ENCODE assay signal across 8 cellular contexts in genomic region chr4:6199344-6199921, GRCh38. TPM values are rescaled to one million over a fixed set of nuclear protein-coding genes. Genes with fewer than 3 reads are reported as not detected.
DNase-seq lines count a peak whose midpoint lies in the region; ATAC-seq, FAIRE-seq and TF ChIP-seq lines count a peak whose summit lies in the region.
"Had no signal": no experiment of that assay in that cellular context is flagged by ENCODE, and none has a peak within 500 bp of the region (broad histone marks: within the 10 kb centered on the region; RNA-seq: fewer than 3 reads in every experiment).

No MANE protein-coding gene starts in this region.

- H3K36me3 Mint-ChIP-seq in T-helper 17 cell (ENCODE audit: low read depth), result peaks cover 8% of the 10 kb centered on the region
- H3K36me3 Mint-ChIP-seq in effector memory CD8-positive, alpha-beta T cell (ENCODE audit: insufficient read depth), result peaks cover 21% of the 10 kb centered on the region

- peak overlapping the region; percentile 92 for H3K4me3 Mint-ChIP-seq in T-helper 17 cell
- H3K4me3 Mint-ChIP-seq in effector memory CD8-positive, alpha-beta T cell, result peak overlapping the region; percentile 87 to 91

- peaks cover 4 to 45% (median 22%) of the 10 kb centered on the region in 6 donors for H3K4me1 ChIP-seq in spleen

- H3K4me3 ChIP-seq in GM12875 (ENCODE audit: low read depth, low read length), result peak overlapping the region; percentile 78
- peak overlapping the region; percentile 12 to 81 (median 58) for H3K4me3 ChIP-seq in spleen

- peaks cover 20% of the 10 kb centered on the region for H3K4me1 Mint-ChIP-seq in T-helper 17 cell
- peaks cover 36 to 43% of the 10 kb centered on the region in 2 donors for H3K4me1 Mint-ChIP-seq in effector memory CD8-positive, alpha-beta T cell (ENCODE audit: low read depth in 2 of 2)

- TF ChIP-seq CTCF in GM12875 (IDR thresholded peaks at IDR 0.05; ENCODE audit: borderline replicate concordance, insufficient read depth, low read depth, low read length) (no peak), spleen (IDR thresholded peaks at IDR 0.05 in 8 of 11, conservative IDR thresholded peaks at IDR 0.05 in 3 of 11) (no peak)

- H3K9me3 ChIP-seq in T-helper 17 cell (ENCODE audit: control insufficient read depth, low read length, poor library complexity, severe bottlenecking) (no peaks in the 10 kb centered on the region), spleen (peaks cover 0 to 13% (median 7%) of the 10 kb centered on the region in 8 donors)

- H3K36me3 ChIP-seq in spleen, result no peaks in the 10 kb centered on the region
- H3K36me3 ChIP-seq: left lung had no signal

- peak; percentile 18 for ATAC-seq in T-helper 17 cell
- peak; percentile 13 for ATAC-seq in effector memory CD8-positive, alpha-beta T cell (replicated peaks)
- ATAC-seq: left lung had no signal

- TF ChIP-seq POLR2A in spleen (IDR thresholded peaks at IDR 0.05), result no peak
- TF ChIP-seq POLR2A in H54 (IDR thresholded peaks at IDR 0.05; ENCODE audit: low read depth, low read length), result no peak

- intact Hi-C loops in spleen (cut with DNase I; ENCODE audit: low total_unique reads), result no loop called here

- peaks cover 6 to 8% of the 10 kb centered on the region in 2 donors for H3K9me3 Mint-ChIP-seq in effector memory CD8-positive, alpha-beta T cell

- peak overlapping the region in 5 of 8 donors; percentile 31 to 87 (median 66) for H3K27ac ChIP-seq in spleen
- H3K27ac ChIP-seq: left lung had no signal

- peaks cover 0 to 86% (median 58%) of the 10 kb centered on the region in 7 donors for H3K27me3 ChIP-seq in spleen (replicated peaks in 1 of 7)

- DNase-seq in T-helper 17 cell (peak in 2 of 3 donors; percentile 40 to 47), spleen (no peak), RKO (ENCODE audit: low spot score) (no peak), H54 (ENCODE audit: insufficient read length, low spot score) (no peak), NCI-H187 treated with DMSO at 0.1 percent for 48 hours (lab: John Stamatoyannopoulos, UW) (no peak)
- DNase-seq in effector memory CD8-positive, alpha-beta T cell, result peak; percentile 28 to 57 (median 30)

- peak overlapping the region; percentile 60 for H3K27ac Mint-ChIP-seq in T-helper 17 cell
- peak overlapping the region; percentile 59 to 98 for H3K27ac Mint-ChIP-seq in effector memory CD8-positive, alpha-beta T cell

- peaks cover 21% of the 10 kb centered on the region for H3K27me3 Mint-ChIP-seq in T-helper 17 cell
- no peaks in the 10 kb centered on the region for H3K27me3 Mint-ChIP-seq in effector memory CD8-positive, alpha-beta T cell

- no peak for FAIRE-seq in H54 (lab: Jason Lieb, UNC)

- 0 to 4% (median 3%) methylated on average over 21 to 60 of the region's 60 CpGs for WGBS in spleen, 5 donors

RNA-seq across cellular contexts. Expression of gene JAKMIP1, which starts 0.9 kb away (rescaled TPM):
- total RNA-seq in T-helper 17 cell (10 to 100 TPM in 1 of 2 donors, 1 to 10 TPM in 1; 8.5 to 16.8 TPM), spleen (1 to 10 TPM; 1.5 to 8.7 (median 3.4) TPM)
- 1 to 10 TPM in 1 of 3 donors, under 1 TPM in 2; 0.37 to 1.2 (median 0.77) TPM for polyA plus RNA-seq in spleen

Comparison
In these comparisons a context has a peak if more than half of its experiments do, and no peak if none do; other contexts are left out.
1. DNase-seq: peak in T-helper 17 cell (2 of 3) and effector memory CD8-positive, alpha-beta T cell (3 of 3); none in spleen (single experiment), RKO (single experiment), H54 (single experiment) and NCI-H187 treated with DMSO at 0.1 percent for 48 hours (single experiment).